Comparison of ENCODE assay signal across 17 cellular contexts in genomic region chr11:72266960-72267359, GRCh38. TPM values are rescaled to one million over a fixed set of nuclear protein-coding genes. Genes with fewer than 3 reads are reported as not detected.
"Had no signal": no experiment of that assay in that cellular context is flagged by ENCODE, and none has a peak within 500 bp of the region (broad histone marks: within the 10 kb centered on the region; RNA-seq: fewer than 3 reads in every experiment).

No MANE protein-coding gene starts in this region.

RNA-seq across cellular contexts. Expression of gene PHOX2A, which starts 23.0 kb away (rescaled TPM):
- total RNA-seq: dermis microvascular lymphatic vessel endothelial cell; esophagus mucosa; esophagus squamous epithelium; gastrocnemius medialis; glomerular endothelial cell; heart right ventricle; kidney epithelial cell; left lung; left ventricle myocardium superior; lower leg skin; lower lobe of right lung; lung microvascular endothelial cell; mesenteric fat pad; mesothelial cell of epicardium; naive thymus-derived CD4-positive, alpha-beta T cell had no signal
- polyA plus RNA-seq: heart right ventricle; keratinocyte; naive thymus-derived CD4-positive, alpha-beta T cell had no signal

RNA-seq across cellular contexts. Expression of gene FOLR2, which starts 50.4 kb away (rescaled TPM):
- total RNA-seq: dermis microvascular lymphatic vessel endothelial cell, endodermal cell, glomerular endothelial cell, kidney epithelial cell, lung microvascular endothelial cell, mesothelial cell of epicardium had no signal
- polyA plus RNA-seq: keratinocyte; naive thymus-derived CD4-positive, alpha-beta T cell had no signal
